14 cellular contexts compared by ENCODE assay signal in the genomic region with DNA sequence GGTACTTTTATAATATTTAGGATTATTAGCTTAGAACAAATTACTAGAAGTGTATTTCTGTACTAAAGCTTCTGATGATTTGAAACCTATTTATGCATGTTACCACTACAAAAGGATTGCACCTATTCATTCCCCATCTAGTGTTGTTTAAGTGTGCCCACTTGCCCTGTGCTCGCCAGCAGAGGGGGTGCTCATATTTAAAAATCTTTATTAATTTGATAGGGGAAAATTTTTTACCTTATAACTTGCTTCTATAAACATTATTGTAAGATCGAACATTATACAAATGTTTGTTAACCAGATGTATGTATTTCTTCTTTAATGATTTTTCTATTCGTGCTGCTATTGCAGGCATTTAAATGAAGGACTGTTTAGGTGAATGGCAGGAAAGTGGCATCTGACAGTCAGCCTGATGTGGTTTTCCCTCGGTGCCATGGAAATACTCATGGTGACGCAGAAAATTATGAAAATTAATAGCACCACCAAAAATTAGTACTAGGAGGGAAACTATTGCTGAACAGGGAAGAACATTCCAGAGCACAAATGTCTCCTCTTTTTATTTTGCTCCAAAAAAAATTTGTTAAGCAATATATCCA. TPM values are rescaled to one million over a fixed set of nuclear protein-coding genes. Genes with fewer than 3 reads are reported as not detected.
DNase-seq lines count a peak whose midpoint lies in the region; ATAC-seq and TF ChIP-seq lines count a peak whose summit lies in the region.
"Had no signal": no experiment of that assay in that cellular context is flagged by ENCODE, and none has a peak within 500 bp of the region (broad histone marks: within the 10 kb centered on the region; RNA-seq: fewer than 3 reads in every experiment).

No MANE protein-coding gene starts in this region.

- H3K36me3 Mint-ChIP-seq in Caco-2 (ENCODE audit: insufficient read depth, unreplicated experiment), result no peaks in the 10 kb centered on the region
- H3K36me3 Mint-ChIP-seq: CD8-positive, alpha-beta memory T cell had no signal

- TF ChIP-seq CTCF in right atrium auricular region (IDR thresholded peaks at IDR 0.05), result peak in 1 of 2 donors; percentile 51
- peak; percentile 95 for TF ChIP-seq CTCF in OCI-LY7 (conservative IDR thresholded peaks at IDR 0.05; ENCODE audit: low read length)
- peak; percentile 14 for TF ChIP-seq CTCF in epithelial cell of esophagus (IDR thresholded peaks at IDR 0.05; ENCODE audit: insufficient read depth, low read depth, low read length, missing control alignments)
- peak in 2 of 3 experiments; percentile 22 to 26 for TF ChIP-seq CTCF in testis (IDR thresholded peaks at IDR 0.05)
- TF ChIP-seq CTCF in Caco-2 (IDR thresholded peaks at IDR 0.05; ENCODE audit: insufficient read depth in 1 of 2, low read depth in 1 of 2, low read length in 1 of 2, severe bottlenecking in 1 of 2, unreplicated experiment in 1 of 2), result peak in 1 of 2 experiments; percentile 28

- no peak overlapping the region for H3K4me3 Mint-ChIP-seq in Caco-2 (ENCODE audit: unreplicated experiment)
- H3K4me3 Mint-ChIP-seq: CD8-positive, alpha-beta memory T cell; memory B cell had no signal

- CTCF ChIA-PET in OCI-LY7 (lab: Charles Lee; ENCODE audit: unreplicated experiment), result interaction anchor here (0.6 kb wide), 1 partner anchor 10 kb away, joined by 3 read pairs; no protein-coding TSS in a partner anchor
- CTCF ChIA-PET in Caco-2 (lab: Charles Lee), result no interaction called here

- H2AFZ ChIP-seq in OCI-LY7 (ENCODE audit: low read length), result no peak overlapping the region

- H3K9me3 ChIP-seq in right atrium auricular region (no peaks in the 10 kb centered on the region), OCI-LY7 (ENCODE audit: low read length) (peaks cover 11% of the 10 kb centered on the region; the same call in 1 of the 2 replicates), testis (no peaks in the 10 kb centered on the region), Caco-2 (no peaks in the 10 kb centered on the region)
- H3K9me3 ChIP-seq: upper lobe of left lung had no signal

- H3K4me1 Mint-ChIP-seq in Caco-2 (ENCODE audit: low read depth, unreplicated experiment), result no peaks in the 10 kb centered on the region
- H3K4me1 Mint-ChIP-seq: CD8-positive, alpha-beta memory T cell had no signal

- no TSS peak for BruUV-seq in OCI-LY7 (replicated peaks; lab: Mats Ljungman, UMichigan)
- BruUV-seq in Caco-2 (replicated peaks; lab: Mats Ljungman, UMichigan), result no TSS peak

- no peak for ATAC-seq in left ventricle myocardium superior
- ATAC-seq in GM18867 (IDR thresholded peaks at IDR 0.05; ENCODE audit: unreplicated experiment), result no peak

- H3K27ac ChIP-seq in right atrium auricular region (peak overlapping the region; percentile 72 to 81), OCI-LY7 (ENCODE audit: low read depth, low read length, poor library complexity, severe bottlenecking) (peak overlapping the region; percentile 89), testis (peak overlapping the region in 1 of 2 donors; percentile 46)
- H3K27ac ChIP-seq: upper lobe of left lung had no signal

- H3K4me2 ChIP-seq in OCI-LY7 (ENCODE audit: low read length), result peak overlapping the region; percentile 78

- peaks cover 0 to 9% of the 10 kb centered on the region in 2 donors for H3K4me1 ChIP-seq in right atrium auricular region
- H3K4me1 ChIP-seq in OCI-LY7 (ENCODE audit: insufficient read depth, low read length, poor library complexity, severe bottlenecking), result peaks cover 72% of the 10 kb centered on the region
- H3K4me1 ChIP-seq in testis, result peaks cover 19% of the 10 kb centered on the region
- H3K4me1 ChIP-seq in Caco-2, result no peaks in the 10 kb centered on the region
- H3K4me1 ChIP-seq: upper lobe of left lung had no signal

- H3K4me3 ChIP-seq in right atrium auricular region (no peak overlapping the region), OCI-LY7 (ENCODE audit: low read depth, low read length, poor library complexity, severe bottlenecking) (no peak overlapping the region), epithelial cell of esophagus (ENCODE audit: low read length) (no peak overlapping the region), testis (no peak overlapping the region), Caco-2 (ENCODE audit: low read depth, low read length) (no peak overlapping the region), H7 (ENCODE audit: insufficient read depth, low read depth, low read length) (no peak overlapping the region)
- H3K4me3 ChIP-seq: upper lobe of left lung had no signal

- POLR2A ChIA-PET in OCI-LY7 (lab: Charles Lee), result interaction anchor here (0.6 to 5.8 kb wide), 6 partner anchors 9 to 361 kb away, joined by 3 to 116 read pairs (median 4); a partner anchor contains a TSS
- POLR2A ChIA-PET in Caco-2 (lab: Charles Lee), result no interaction called here

- intact Hi-C loops in left ventricle myocardium superior (cut with micrococcal nuclease), result no loop called here
- intact Hi-C loops in OCI-LY7 (cut with micrococcal nuclease; ENCODE audit: unreplicated experiment), result loop anchor here (5.0 kb wide), 2 partner anchors 258 to 308 kb away; a partner anchor contains a TSS
- intact Hi-C loops in testis (cut with DNase I; ENCODE audit: low total_unique reads), result no loop called here
- intact Hi-C loops in Caco-2 (cut with micrococcal nuclease; ENCODE audit: unreplicated experiment), result no loop called here

- no peaks in the 10 kb centered on the region for H4K20me1 ChIP-seq in OCI-LY7 (ENCODE audit: insufficient read depth, low read length)

- no peak overlapping the region for H3K27ac Mint-ChIP-seq in Caco-2 (ENCODE audit: unreplicated experiment)
- H3K27ac Mint-ChIP-seq: CD8-positive, alpha-beta memory T cell had no signal

- H3K36me3 ChIP-seq in right atrium auricular region (no peaks in the 10 kb centered on the region), OCI-LY7 (ENCODE audit: insufficient read depth, low read length) (no peaks in the 10 kb centered on the region; the same call in 1 of the 2 replicates), testis (ENCODE audit: low read depth, missing control alignments) (no peaks in the 10 kb centered on the region), Caco-2 (ENCODE audit: control insufficient read depth, insufficient read depth, low read length) (no peaks in the 10 kb centered on the region), H7 (replicated peaks; ENCODE audit: control insufficient read depth, insufficient read depth, low read length) (no peaks in the 10 kb centered on the region)
- H3K36me3 ChIP-seq: upper lobe of left lung had no signal

- no peaks in the 10 kb centered on the region for H3K79me2 ChIP-seq in OCI-LY7 (ENCODE audit: insufficient read depth, low read depth, low read length)

- H3K27me3 ChIP-seq in right atrium auricular region, result no peaks in the 10 kb centered on the region
- no peaks in the 10 kb centered on the region for H3K27me3 ChIP-seq in testis
- no peaks in the 10 kb centered on the region for H3K27me3 ChIP-seq in Caco-2 (replicated peaks; ENCODE audit: control insufficient read depth, insufficient read depth, low read length)
- H3K27me3 ChIP-seq in H7 (ENCODE audit: control insufficient read depth, insufficient read depth, low read length), result no peaks in the 10 kb centered on the region
- H3K27me3 ChIP-seq: upper lobe of left lung had no signal

- TF ChIP-seq POLR2A in testis (IDR thresholded peaks at IDR 0.05), result no peak

- DNase-seq in right atrium auricular region (ENCODE audit: low spot score) (no peak), left ventricle myocardium superior (no peak), OCI-LY7 (ENCODE audit: low spot score) (peak; percentile 52), epithelial cell of esophagus (ENCODE audit: low read depth) (no peak), testis (no peak), Caco-2 (no peak), H7 (no peak)
- DNase-seq: activated CD4-positive, alpha-beta T cell treated with anti-CD3 and anti-CD28 coated beads, Interleukin-2, amount 50 U/mL, for 1 hour; activated naive CD4-positive, alpha-beta T cell treated with Interleukin-2 at 50 U/mL for 16 hours; CD8-positive, alpha-beta memory T cell; NCI-H1092; upper lobe of left lung had no signal

- H3K9me3 Mint-ChIP-seq in Caco-2 (ENCODE audit: unreplicated experiment), result no peaks in the 10 kb centered on the region
- H3K9me3 Mint-ChIP-seq: CD8-positive, alpha-beta memory T cell; memory B cell had no signal

- H3K9me2 ChIP-seq in OCI-LY7 (ENCODE audit: insufficient read depth, low read length), result no peaks in the 10 kb centered on the region

- peaks cover 17% of the 10 kb centered on the region for H3K27me3 Mint-ChIP-seq in Caco-2 (ENCODE audit: insufficient read depth, unreplicated experiment)
- H3K27me3 Mint-ChIP-seq: memory B cell had no signal

- 82 to 86% methylated on average over 5 of the region's 5 CpGs for WGBS in testis, 2 donors

RNA-seq across cellular contexts. Expression of a gene that starts 44.1 kb away (rescaled TPM):
- total RNA-seq in right atrium auricular region (1 to 10 TPM in 1 of 2 donors, under 1 TPM in 1; 0.16 to 1.8 TPM), left ventricle myocardium superior (1.9 TPM), OCI-LY7 (2022) (16.4 and 19.9 TPM in 2 replicates), testis (1 to 10 TPM in 1 of 2 donors, under 1 TPM in 1; 0.87 to 1.7 TPM), Caco-2 (2022) (not detected in 2 replicates)
- total RNA-seq in OCI-LY7 (2014; rRNA removed; shearing (Covaris generic)), result 0.16 and 0.46 TPM in 2 replicates
- 4.9 TPM for polyA plus RNA-seq in testis (ENCODE audit: insufficient read depth, low read depth, low replicate concordance)
- 0.11 TPM in 1 of 2 replicates, not detected in the other for total RNA-seq in H7 (2014; rRNA removed; shearing (Covaris generic))
- polyA plus RNA-seq: CD8-positive, alpha-beta memory T cell had no signal
